ENCODE assay signal across 19 cellular contexts in genomic region chr16:87358696-87359095, GRCh38. TPM values are rescaled to one million over a fixed set of nuclear protein-coding genes. Genes with fewer than 3 reads are reported as not detected.
DNase-seq lines count a peak whose midpoint lies in the region; ATAC-seq and TF ChIP-seq lines count a peak whose summit lies in the region.
"Had no signal": no experiment of that assay in that cellular context is flagged by ENCODE, and none has a peak within 500 bp of the region (broad histone marks: within the 10 kb centered on the region; RNA-seq: fewer than 3 reads in every experiment).

No MANE protein-coding gene starts in this region.

- H3K79me2 ChIP-seq in OCI-LY7 (ENCODE audit: insufficient read depth, low read depth, low read length), result no peaks in the 10 kb centered on the region

- TF ChIP-seq POLR2A in gastrocnemius medialis (IDR thresholded peaks at IDR 0.05), result no peak

- no peak overlapping the region for H3K27ac ChIP-seq in right cardiac atrium (ENCODE audit: low read length)
- peak overlapping the region; percentile 92 to 97 (median 93) for H3K27ac ChIP-seq in gastrocnemius medialis
- no peak overlapping the region for H3K27ac ChIP-seq in OCI-LY7 (ENCODE audit: low read depth, low read length, poor library complexity, severe bottlenecking)
- H3K27ac ChIP-seq: 22Rv1, A549, BLaER1, GM23248 had no signal

- H3K4me1 ChIP-seq in right cardiac atrium (ENCODE audit: control insufficient read depth, insufficient read depth, low read length), result peaks cover 7% of the 10 kb centered on the region
- peaks cover 60 to 72% of the 10 kb centered on the region in 2 donors for H3K4me1 ChIP-seq in gastrocnemius medialis
- no peaks in the 10 kb centered on the region for H3K4me1 ChIP-seq in OCI-LY7 (ENCODE audit: insufficient read depth, low read length, poor library complexity, severe bottlenecking)
- H3K4me1 ChIP-seq: A549, HAP-1 had no signal

- DNase-seq in Right ventricle myocardium inferior (ENCODE audit: missing footprints) (peak; percentile 48), right cardiac atrium (no peak), G401 (ENCODE audit: low spot score) (peak; percentile 67), cerebellar cortex (ENCODE audit: low spot score) (peak; percentile 57), gastrocnemius medialis (peak; percentile 74 to 81), OCI-LY7 (ENCODE audit: low spot score) (no peak)
- DNase-seq in stimulated activated naive CD8-positive, alpha-beta T cell treated with anti-CD3 and anti-CD28 coated beads, Interleukin-15, Interleukin-2, amounts not matched to agents 100 U/mL and 50 U/mL, for 24 hours, result no peak
- DNase-seq: CD4-positive, alpha-beta memory T cell; DMS153; DMS79; GF-D8; GM23248; IMR-90 had no signal

- TF ChIP-seq CTCF in gastrocnemius medialis (IDR thresholded peaks at IDR 0.05 in 4 of 5, conservative IDR thresholded peaks at IDR 0.05 in 1 of 5), result no peak
- no peak for TF ChIP-seq CTCF in OCI-LY7 (conservative IDR thresholded peaks at IDR 0.05; ENCODE audit: low read length)

- no peak overlapping the region for H3K4me2 ChIP-seq in OCI-LY7 (ENCODE audit: low read length)
- H3K4me2 ChIP-seq: A549, BLaER1 had no signal

- peaks cover 0 to 12% of the 10 kb centered on the region in 2 donors for H3K36me3 ChIP-seq in gastrocnemius medialis
- H3K36me3 ChIP-seq in OCI-LY7 (ENCODE audit: insufficient read depth, low read length), result peaks cover 32% of the 10 kb centered on the region

- POLR2A ChIA-PET in OCI-LY7 (lab: Charles Lee), result no interaction called here

- intact Hi-C loops in Right ventricle myocardium inferior (cut with DNase I) (loop anchor here (5.0 kb wide), 1 partner anchor 36 kb away; no protein-coding TSS in a partner anchor), right cardiac atrium (cut with DNase I) (no loop called here), gastrocnemius medialis (cut with DNase I; ENCODE audit: low total_unique reads) (loop anchor here (2.0 kb wide), 1 partner anchor 22 kb away; no protein-coding TSS in a partner anchor), OCI-LY7 (cut with micrococcal nuclease; ENCODE audit: unreplicated experiment) (no loop called here)

- H4K20me1 ChIP-seq in OCI-LY7 (ENCODE audit: insufficient read depth, low read length), result no peaks in the 10 kb centered on the region

- ATAC-seq in Right ventricle myocardium inferior, result no peak
- no peak for ATAC-seq in right cardiac atrium
- peak; percentile 53 to 60 for ATAC-seq in gastrocnemius medialis
- no peak for ATAC-seq in stimulated activated naive CD8-positive, alpha-beta T cell treated with anti-CD3 and anti-CD28 coated beads, Interleukin-15, Interleukin-2, amounts not matched to agents 100 U/mL and 50 U/mL, for 24 hours
- ATAC-seq in HG02981 (IDR thresholded peaks at IDR 0.05; ENCODE audit: unreplicated experiment), result no peak
- ATAC-seq: GM12878 had no signal

- CTCF ChIA-PET in OCI-LY7 (lab: Charles Lee; ENCODE audit: unreplicated experiment), result no interaction called here

- no peaks in the 10 kb centered on the region for H3K27me3 ChIP-seq in right cardiac atrium (ENCODE audit: control insufficient read depth, insufficient read depth)
- no peaks in the 10 kb centered on the region for H3K27me3 ChIP-seq in gastrocnemius medialis
- H3K27me3 ChIP-seq: BLaER1 had no signal

- in situ Hi-C loops in G401 (cut with HindIII; ENCODE audit: low sequenced_read_pairs) (no loop called here), gastrocnemius medialis (cut with MboI; ENCODE audit: low sequenced_read_pairs in 4 of 4) (no loop called here)

- no peak overlapping the region for H3K4me3 ChIP-seq in right cardiac atrium (ENCODE audit: low read length)
- H3K4me3 ChIP-seq in gastrocnemius medialis, result no peak overlapping the region
- no peak overlapping the region for H3K4me3 ChIP-seq in OCI-LY7 (ENCODE audit: low read depth, low read length, poor library complexity, severe bottlenecking)
- H3K4me3 ChIP-seq: A549, BLaER1, GM12878, GM23248, HAP-1 had no signal

- no peaks in the 10 kb centered on the region for H3K9me2 ChIP-seq in OCI-LY7 (ENCODE audit: insufficient read depth, low read length)

- H3K9me3 ChIP-seq in right cardiac atrium (ENCODE audit: control insufficient read depth, low read length) (no peaks in the 10 kb centered on the region), gastrocnemius medialis (no peaks in the 10 kb centered on the region), OCI-LY7 (ENCODE audit: low read length) (no peaks in the 10 kb centered on the region)
- H3K9me3 ChIP-seq: A549, BLaER1, HAP-1 had no signal

- no peak overlapping the region for H2AFZ ChIP-seq in OCI-LY7 (ENCODE audit: low read length)
- H2AFZ ChIP-seq: GM23248 had no signal

- WGBS in right cardiac atrium, result 85% methylated on average over 9 of the region's 9 CpGs

- BruUV-seq in OCI-LY7 (replicated peaks; lab: Mats Ljungman, UMichigan), result no TSS peak

RNA-seq across cellular contexts. Expression of gene FBXO31, which starts 24.9 kb away (rescaled TPM):
- 70.2 TPM for total RNA-seq in Right ventricle myocardium inferior
- 10 to 100 TPM; 47.8 to 66.1 (median 57.5) TPM for total RNA-seq in right cardiac atrium
- 24.3 TPM for polyA plus RNA-seq in right cardiac atrium
- 11.9 and 15.4 TPM in 2 replicates for total RNA-seq in G401 (2014; rRNA removed; shearing (Covaris generic))
- total RNA-seq in gastrocnemius medialis, result 100 to 1,000 TPM; 156 to 264 (median 201) TPM
- total RNA-seq in OCI-LY7 (2014; rRNA removed; shearing (Covaris generic)), result 14.5 and 26.0 TPM in 2 replicates
- 25.5 and 32.4 TPM in 2 replicates for total RNA-seq in OCI-LY7 (2022)

RNA-seq across cellular contexts. Expression of gene MAP1LC3B, which starts 33.4 kb away (rescaled TPM):
- total RNA-seq in Right ventricle myocardium inferior (125 TPM), right cardiac atrium (100 to 1,000 TPM in 3 of 4 donors, 10 to 100 TPM in 1; 87.7 to 114 (median 108) TPM), gastrocnemius medialis (100 to 1,000 TPM in 3 of 4 donors, 10 to 100 TPM in 1; 76.3 to 165 (median 122) TPM), OCI-LY7 (2022) (43.8 and 48.5 TPM in 2 replicates)
- polyA plus RNA-seq in right cardiac atrium, result 115 TPM
- 26.7 and 40.8 TPM in 2 replicates for total RNA-seq in G401 (2014; rRNA removed; shearing (Covaris generic))
- total RNA-seq in OCI-LY7 (2014; rRNA removed; shearing (Covaris generic)), result 15.3 and 15.5 TPM in 2 replicates

RNA-seq across cellular contexts. Expression of gene C16orf95, which starts 41.5 kb away (rescaled TPM):
- 4.2 TPM for total RNA-seq in Right ventricle myocardium inferior
- 1 to 10 TPM; 3.4 to 5.4 (median 4.2) TPM for total RNA-seq in right cardiac atrium
- polyA plus RNA-seq in right cardiac atrium, result 4.7 TPM
- total RNA-seq in G401 (2014; rRNA removed; shearing (Covaris generic)), result 7.0 and 14.2 TPM in 2 replicates
- total RNA-seq in gastrocnemius medialis, result 1 to 10 TPM in 3 of 4 donors, under 1 TPM in 1; 0.22 to 3.8 (median 1.3) TPM
- total RNA-seq in OCI-LY7 (2014; rRNA removed; shearing (Covaris generic)), result 4.2 and 8.5 TPM in 2 replicates
- total RNA-seq in OCI-LY7 (2022), result 22.1 and 25.0 TPM in 2 replicates

Comparison
In these comparisons a context has a peak if more than half of its experiments do, and no peak if none do; other contexts are left out.
1. DNase-seq: peak in Right ventricle myocardium inferior (single experiment), G401 (single experiment), cerebellar cortex (single experiment) and gastrocnemius medialis (2 of 2); none in right cardiac atrium (0 of 3), OCI-LY7 (single experiment) and stimulated activated naive CD8-positive, alpha-beta T cell treated with anti-CD3 and anti-CD28 coated beads, Interleukin-15, Interleukin-2, amounts not matched to agents 100 U/mL and 50 U/mL, for 24 hours (single experiment).
2. intact Hi-C loops: an anchor here in Right ventricle myocardium inferior (5.0 kb wide) and gastrocnemius medialis (2.0 kb wide); none called in right cardiac atrium and OCI-LY7.
3. ATAC-seq: peak in gastrocnemius medialis (2 of 2); none in Right ventricle myocardium inferior (single experiment), right cardiac atrium (0 of 2), stimulated activated naive CD8-positive, alpha-beta T cell treated with anti-CD3 and anti-CD28 coated beads, Interleukin-15, Interleukin-2, amounts not matched to agents 100 U/mL and 50 U/mL, for 24 hours (single experiment) and HG02981 (single experiment).
4. H3K27ac ChIP-seq: peak in gastrocnemius medialis (4 of 4); none in right cardiac atrium (single experiment) and OCI-LY7 (single experiment).